ENCODE assay signal across 12 cellular contexts in the genomic region with DNA sequence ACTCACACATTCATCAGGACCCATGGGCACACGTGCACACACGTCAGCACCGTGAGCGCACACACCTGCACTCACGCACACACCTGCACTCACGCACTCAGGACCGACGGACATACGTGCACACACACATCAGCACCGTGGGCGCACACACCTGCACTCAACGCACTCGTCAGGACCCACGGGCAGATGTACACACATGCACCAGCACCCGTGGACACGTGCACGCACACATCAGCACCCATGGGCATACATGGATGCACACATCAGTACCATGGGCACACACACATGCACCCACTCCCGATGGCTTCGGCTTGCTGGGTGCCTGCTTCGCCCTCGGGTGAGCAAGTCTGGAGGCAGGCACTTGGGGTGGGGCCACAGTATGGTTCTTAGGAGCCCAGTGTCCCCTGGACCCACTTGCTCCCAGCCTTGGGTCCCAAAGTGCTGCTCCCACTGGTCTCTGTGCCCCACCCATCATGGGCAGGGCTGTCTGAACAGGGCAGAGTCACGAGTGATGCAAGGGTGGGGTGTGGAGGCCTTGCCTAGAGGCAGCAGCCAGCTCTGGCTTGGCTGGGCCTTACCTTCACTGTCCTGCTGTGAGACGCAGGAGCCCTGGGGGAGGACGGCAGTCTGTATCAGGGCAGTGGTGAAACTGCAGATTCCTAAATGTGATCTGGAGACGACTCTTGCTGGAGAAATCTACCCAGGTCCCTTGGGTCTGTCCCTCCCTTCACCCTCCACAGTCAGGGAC. TPM values are rescaled to one million over a fixed set of nuclear protein-coding genes. Genes with fewer than 3 reads are reported as not detected.
DNase-seq lines count a peak whose midpoint lies in the region; ATAC-seq and TF ChIP-seq lines count a peak whose summit lies in the region.
"Had no signal": no experiment of that assay in that cellular context is flagged by ENCODE, and none has a peak within 500 bp of the region (broad histone marks: within the 10 kb centered on the region; RNA-seq: fewer than 3 reads in every experiment).

No MANE protein-coding gene starts in this region.

- DNase-seq in HUDEP-2 (lab: John Stamatoyannopoulos, UW; ENCODE audit: unreplicated experiment in 76 of 76), result peak in 46 of 76 experiments; percentile 5 to 56 (median 27)
- DNase-seq in right lobe of liver, result peak in 2 of 3 donors; percentile 31 to 53
- no peak for DNase-seq in NOMO-1 (lab: John Stamatoyannopoulos, UW; ENCODE audit: unreplicated experiment in 2 of 2)
- DNase-seq in MV-4-11 (lab: John Stamatoyannopoulos, UW), result no peak
- no peak for DNase-seq in SK-N-DZ (ENCODE audit: low spot score)
- DNase-seq: activated gamma-delta T cell, H7, NCI-H1092 had no signal

- TF ChIP-seq CTCF in right lobe of liver (IDR thresholded peaks at IDR 0.05), result no peak

- no peak overlapping the region for H3K4me3 ChIP-seq in right lobe of liver
- H3K4me3 ChIP-seq in subcutaneous abdominal adipose tissue (ENCODE audit: low read depth in 1 of 5, low read length in 5 of 5), result peak overlapping the region in 2 of 5 donors; percentile 19 to 30

- ATAC-seq in right lobe of liver, result peak; percentile 2 to 17 (median 9)
- ATAC-seq in HG02642 (IDR thresholded peaks at IDR 0.05; ENCODE audit: poor library complexity, unreplicated experiment), result no peak

- H3K9me3 Mint-ChIP-seq in dendritic cell treated with granulocyte-macrophage colony-stimulating factor and Interleukin-4, amounts not matched to agents 40 ng/mL and 50 ng/mL, for 4 days, result no peaks in the 10 kb centered on the region

- H3K27ac ChIP-seq in right lobe of liver (peak overlapping the region in 2 of 3 donors; percentile 47 to 57), subcutaneous abdominal adipose tissue (ENCODE audit: low read depth, low read length) (peak overlapping the region; percentile 90)
- H3K27ac ChIP-seq: VCaP had no signal

- H3K36me3 ChIP-seq in right lobe of liver (no peaks in the 10 kb centered on the region), subcutaneous abdominal adipose tissue (ENCODE audit: control insufficient read depth in 5 of 5, insufficient read depth in 5 of 5, low read length in 5 of 5) (peaks cover 0 to 13% (median 5%) of the 10 kb centered on the region in 5 donors)

- H3K36me3 Mint-ChIP-seq in dendritic cell treated with granulocyte-macrophage colony-stimulating factor and Interleukin-4, amounts not matched to agents 40 ng/mL and 50 ng/mL, for 4 days (ENCODE audit: low read depth), result peaks cover 80% of the 10 kb centered on the region

- peaks cover 0 to 46% (median 16%) of the 10 kb centered on the region in 4 donors for H3K4me1 ChIP-seq in right lobe of liver
- peaks cover 20 to 77% (median 71%) of the 10 kb centered on the region in 5 donors for H3K4me1 ChIP-seq in subcutaneous abdominal adipose tissue (ENCODE audit: control insufficient read depth in 5 of 5, insufficient read depth in 5 of 5, low read length in 5 of 5)

- H3K27me3 ChIP-seq in right lobe of liver, result no peaks in the 10 kb centered on the region
- no peaks in the 10 kb centered on the region for H3K27me3 ChIP-seq in subcutaneous abdominal adipose tissue (ENCODE audit: control insufficient read depth in 5 of 5, insufficient read depth in 4 of 5, low read length in 5 of 5)

- TF ChIP-seq POLR2A in right lobe of liver (IDR thresholded peaks at IDR 0.05), result no peak

- H3K27ac Mint-ChIP-seq in dendritic cell treated with granulocyte-macrophage colony-stimulating factor and Interleukin-4, amounts not matched to agents 40 ng/mL and 50 ng/mL, for 4 days, result peak overlapping the region; percentile 65

- H3K4me1 Mint-ChIP-seq in dendritic cell treated with granulocyte-macrophage colony-stimulating factor and Interleukin-4, amounts not matched to agents 40 ng/mL and 50 ng/mL, for 4 days (ENCODE audit: low read depth), result peaks cover 74% of the 10 kb centered on the region

- H3K9me3 ChIP-seq in right lobe of liver, result no peaks in the 10 kb centered on the region
- H3K9me3 ChIP-seq in subcutaneous abdominal adipose tissue (ENCODE audit: control insufficient read depth in 5 of 5, low read length in 5 of 5), result no peaks in the 10 kb centered on the region

- no peak overlapping the region for H3K4me3 Mint-ChIP-seq in dendritic cell treated with granulocyte-macrophage colony-stimulating factor and Interleukin-4, amounts not matched to agents 40 ng/mL and 50 ng/mL, for 4 days

- H3K9ac ChIP-seq in subcutaneous abdominal adipose tissue (ENCODE audit: low read length in 5 of 5), result peak overlapping the region in 1 of 5 donors; percentile 0

- intact Hi-C loops in dendritic cell treated with granulocyte-macrophage colony-stimulating factor and Interleukin-4, amounts not matched to agents 40 ng/mL and 50 ng/mL, for 4 days (cut with micrococcal nuclease), result no loop called here
- intact Hi-C loops in right lobe of liver (cut with DNase I), result no loop called here

- H3K27me3 Mint-ChIP-seq in dendritic cell treated with granulocyte-macrophage colony-stimulating factor and Interleukin-4, amounts not matched to agents 40 ng/mL and 50 ng/mL, for 4 days, result no peaks in the 10 kb centered on the region

- WGBS in right lobe of liver (ENCODE audit: insufficient coverage, low coverage, low lambda C conversion rate, missing lambda C conversion rate), result 95% methylated on average over 7 of the region's 25 CpGs

RNA-seq across cellular contexts. Expression of a gene that starts 49.8 kb away (rescaled TPM):
- 10 to 100 TPM; 23.7 to 84.8 (median 31.4) TPM for total RNA-seq in right lobe of liver
- 2.4 and 3.1 TPM in 2 replicates for polyA plus RNA-seq in SK-N-DZ (2014; cell fraction: cytosol; rRNA removed)
- 1.2 and 7.3 TPM in 2 replicates for polyA plus RNA-seq in SK-N-DZ (2014; cell fraction: nucleus; rRNA removed)

Comparison
In these comparisons a context has a peak if more than half of its experiments do, and no peak if none do; other contexts are left out.
1. DNase-seq: peak in HUDEP-2 (46 of 76) and right lobe of liver (2 of 3); none in NOMO-1 (0 of 2), MV-4-11 (single experiment) and SK-N-DZ (single experiment).